ENCODE assay signal across 8 cellular contexts in genomic region chr11:3797329-3798090, GRCh38. TPM values are rescaled to one million over a fixed set of nuclear protein-coding genes. Genes with fewer than 3 reads are reported as not detected.
A peak's percentile ranks its signal among the peaks of the same experiment; 100 is the strongest.
DNase-seq lines count a peak whose midpoint lies in the region; ATAC-seq, FAIRE-seq and TF ChIP-seq lines count a peak whose summit lies in the region.

Gene NUP98 (minus strand): TSS chr11:3797554. CDS start chr11:3782117, 15,437 bp downstream.

- peak within 1 kb of the TSS; percentile 98 for H3K4me3 ChIP-seq in AG10803 (ENCODE audit: low read length)

- FAIRE-seq in islet of Langerhans (lab: Jason Lieb, UNC) = peak; percentile 66

- no peak for TF ChIP-seq CTCF in AG10803 (conservative IDR thresholded peaks at IDR 0.05; ENCODE audit: low read length)

- DNase-seq in AG10803 (ENCODE audit: low read depth) (peak; percentile 100), NCI-H460 (ENCODE audit: extremely low read depth, low read depth) (peak; percentile 98), cerebellar nuclear complex (lab: John Stamatoyannopoulos, UW) (peak; percentile 99 to 100)
- peak; percentile 99 for DNase-seq in activated CD4-positive, CD25-positive, alpha-beta regulatory T cell treated with anti-CD3 and anti-CD28 coated beads, Interleukin-2, amount 50 U/mL, for 72 hours
- DNase-seq in stimulated activated CD4-positive, alpha-beta T cell treated with anti-CD3 and anti-CD28 coated beads, Interleukin-12 subunit alpha, Interleukin-12 subunit beta, amount 100 ng/mL, for 4 hours = peak; percentile 98

- ATAC-seq in GM19043 (IDR thresholded peaks at IDR 0.05; ENCODE audit: low read depth, unreplicated experiment) (peak; percentile 90), HG03378 (IDR thresholded peaks at IDR 0.05; ENCODE audit: unreplicated experiment) (peak; percentile 93)

RNA-seq across cellular contexts. Expression of gene NUP98, which starts in this region (rescaled TPM):
- total RNA-seq in NCI-H460 (2014; rRNA removed; shearing (Covaris generic)) = 82.8 and 96.9 TPM in 2 replicates
- 53.9 and 86.4 TPM in 2 replicates for polyA plus RNA-seq in NCI-H460 (2014; cell fraction: nucleus; rRNA removed)

Comparison
In these comparisons a context has a peak if more than half of its experiments do, and no peak if none do; other contexts are left out.
1. Peak in every context shown above with its lines: DNase-seq, ATAC-seq and H3K4me3 ChIP-seq.